8 cellular contexts compared by ENCODE assay signal in genomic region chr14:65411656-65412188, GRCh38. TPM values are rescaled to one million over a fixed set of nuclear protein-coding genes. Genes with fewer than 3 reads are reported as not detected.
DNase-seq lines count a peak whose midpoint lies in the region; ATAC-seq, FAIRE-seq and TF ChIP-seq lines count a peak whose summit lies in the region.

No MANE protein-coding gene starts in this region.

- peak overlapping the region; percentile 80 for H3K4me3 ChIP-seq in GM12865 (ENCODE audit: low read depth, low read length)
- H3K4me3 ChIP-seq in right atrium auricular region = peak overlapping the region; percentile 70 to 95
- peak overlapping the region; percentile 80 for H3K4me3 ChIP-seq in psoas muscle

- FAIRE-seq in urothelium cell line (lab: Jason Lieb, UNC) = peak; percentile 97

- peak overlapping the region; percentile 94 for H3K4me3 Mint-ChIP-seq in T-helper 1 cell treated with Interleukin-12 subunit alpha and Interleukin-12 subunit beta and Interleukin-4 antibody, amounts not matched to agents 30 μg/mL and 1 μg/mL, for 36 hours

- no peaks in the 10 kb centered on the region for H3K27me3 Mint-ChIP-seq in T-helper 1 cell treated with Interleukin-12 subunit alpha and Interleukin-12 subunit beta and Interleukin-4 antibody, amounts not matched to agents 30 μg/mL and 1 μg/mL, for 36 hours (ENCODE audit: low read depth)

- H3K4me1 ChIP-seq in right atrium auricular region (peaks cover 0 to 12% of the 10 kb centered on the region in 2 donors), psoas muscle (peaks cover 5% of the 10 kb centered on the region)

- no peaks in the 10 kb centered on the region for H3K36me3 ChIP-seq in right atrium auricular region
- no peaks in the 10 kb centered on the region for H3K36me3 ChIP-seq in psoas muscle (ENCODE audit: insufficient read depth in 1 of 2, low read depth in 1 of 2)

- DNase-seq in GM12865 (ENCODE audit: low read depth) (peak; percentile 91), NCI-H128 (lab: John Stamatoyannopoulos, UW; ENCODE audit: unreplicated experiment) (peak; percentile 38), amygdala (lab: John Stamatoyannopoulos, UW) (peak; percentile 68 to 97 (median 89)), right atrium auricular region (ENCODE audit: low spot score) (peak; percentile 95), psoas muscle (peak; percentile 92 to 95), urothelium cell line (ENCODE audit: low spot score) (peak; percentile 99)

- peak; percentile 57 for ATAC-seq in HG02642 (IDR thresholded peaks at IDR 0.05; ENCODE audit: poor library complexity, unreplicated experiment)
- ATAC-seq in psoas muscle = peak; percentile 86 to 89 (median 87)

- H3K27ac ChIP-seq in right atrium auricular region (peak overlapping the region; percentile 93 to 95), psoas muscle (peak overlapping the region; percentile 81)

- 0 to 1% (median 0%) methylated on average over 40 to 42 of the region's 42 CpGs for WGBS in psoas muscle, 3 donors

- no peaks in the 10 kb centered on the region for H3K9me3 ChIP-seq in right atrium auricular region
- H3K9me3 ChIP-seq in psoas muscle = no peaks in the 10 kb centered on the region

- H3K36me3 Mint-ChIP-seq in T-helper 1 cell treated with Interleukin-12 subunit alpha and Interleukin-12 subunit beta and Interleukin-4 antibody, amounts not matched to agents 30 μg/mL and 1 μg/mL, for 36 hours (ENCODE audit: low read depth) = peaks cover 7% of the 10 kb centered on the region

- intact Hi-C loops in psoas muscle (cut with DNase I) = loop anchor here (2.0 to 5.0 kb wide), 5 partner anchors 196 to 547 kb away; partner anchors contain the start of gene FNTB (in 1 of the 2)

- no peaks in the 10 kb centered on the region for H3K9me3 Mint-ChIP-seq in T-helper 1 cell treated with Interleukin-12 subunit alpha and Interleukin-12 subunit beta and Interleukin-4 antibody, amounts not matched to agents 30 μg/mL and 1 μg/mL, for 36 hours

- no peaks in the 10 kb centered on the region for H3K27me3 ChIP-seq in right atrium auricular region
- no peaks in the 10 kb centered on the region for H3K27me3 ChIP-seq in psoas muscle (ENCODE audit: insufficient read depth in 3 of 3, low read length in 2 of 3)

- peak overlapping the region; percentile 88 for H3K27ac Mint-ChIP-seq in T-helper 1 cell treated with Interleukin-12 subunit alpha and Interleukin-12 subunit beta and Interleukin-4 antibody, amounts not matched to agents 30 μg/mL and 1 μg/mL, for 36 hours

- TF ChIP-seq CTCF in GM12865 (IDR thresholded peaks at IDR 0.05; ENCODE audit: insufficient read depth, low read depth, low read length, missing control alignments) (no peak), right atrium auricular region (IDR thresholded peaks at IDR 0.05) (no peak), psoas muscle (IDR thresholded peaks at IDR 0.05) (no peak)

- H3K4me1 Mint-ChIP-seq in T-helper 1 cell treated with Interleukin-12 subunit alpha and Interleukin-12 subunit beta and Interleukin-4 antibody, amounts not matched to agents 30 μg/mL and 1 μg/mL, for 36 hours (ENCODE audit: low read depth) = peaks cover 36% of the 10 kb centered on the region

RNA-seq across cellular contexts. Expression of gene FUT8, which starts 0.8 kb away (rescaled TPM):
- total RNA-seq in right atrium auricular region = 10 to 100 TPM in 1 of 2 donors, 1 to 10 TPM in 1; 9.5 to 13.5 TPM
- total RNA-seq in psoas muscle = 1 to 10 TPM; 4.1 to 8.6 (median 6.7) TPM
- 1 to 10 TPM; 3.2 to 7.4 (median 3.4) TPM for polyA plus RNA-seq in psoas muscle

Comparison
In these comparisons a context has a peak if more than half of its experiments do, and no peak if none do; other contexts are left out.
1. Peak in every context shown above with its lines: DNase-seq, ATAC-seq, H3K4me3 ChIP-seq and H3K27ac ChIP-seq.
2. DNase-seq: peak in every context shown above with its lines; median percentile 99 in urothelium cell line; 95 in right atrium auricular region; 94 in psoas muscle; 91 in GM12865; 89 in amygdala; 38 in NCI-H128.